In the genomic region with DNA sequence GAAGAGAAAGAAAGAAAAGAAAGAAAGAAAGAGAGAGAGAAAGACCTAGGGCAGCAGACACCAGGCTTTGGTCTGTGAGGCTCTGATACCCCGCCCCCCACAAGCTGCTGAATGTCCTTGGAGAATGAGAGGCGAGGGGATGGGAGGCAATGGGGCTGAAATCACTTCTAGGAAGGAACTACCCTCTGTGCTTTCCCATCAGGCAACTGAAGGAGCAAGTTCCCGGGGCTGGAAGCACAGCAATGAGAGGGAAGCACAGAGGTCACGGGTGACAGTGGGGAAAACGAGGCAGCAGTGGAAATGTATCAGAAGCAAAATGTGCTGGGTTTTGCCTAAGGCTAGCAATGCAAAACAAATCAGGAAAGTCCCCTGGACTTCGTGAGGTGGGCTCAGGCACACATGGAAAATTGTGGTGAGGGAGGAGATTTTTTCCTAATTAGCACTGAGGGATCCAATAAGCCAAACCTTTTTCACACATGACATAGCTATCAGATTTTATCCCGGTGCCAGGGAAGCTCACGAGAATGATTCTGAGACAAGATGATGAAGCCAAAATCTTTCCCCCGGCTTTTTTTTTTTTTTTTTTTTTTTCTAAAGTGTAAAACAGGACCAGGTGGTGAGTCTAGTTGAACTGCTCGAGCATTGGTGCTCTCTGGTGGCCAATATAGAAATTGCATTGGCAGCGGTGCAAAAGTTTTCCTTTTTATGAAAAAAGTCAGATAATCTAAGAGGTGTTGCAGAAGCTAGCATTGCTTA, we compare ENCODE assay signal across 8 cellular contexts. TPM values are rescaled to one million over a fixed set of nuclear protein-coding genes. Genes with fewer than 3 reads are reported as not detected.
DNase-seq lines count a peak whose midpoint lies in the region; ATAC-seq and TF ChIP-seq lines count a peak whose summit lies in the region.

No MANE protein-coding gene starts in this region.

- intact Hi-C loops in heart left ventricle (cut with DNase I) = loop anchor here (1.0 to 10.0 kb wide), 7 partner anchors 67 to 267 kb away; a partner anchor contains a TSS
- intact Hi-C loops in psoas muscle (cut with DNase I) = loop anchor here (1.0 to 10.0 kb wide), 5 partner anchors 77 to 1240 kb away; a partner anchor contains a TSS
- intact Hi-C loops in aorta (cut with DNase I) = loop anchor here (1.0 to 10.0 kb wide), 2 partner anchors 180 to 247 kb away; no protein-coding TSS in a partner anchor

- H3K27ac Mint-ChIP-seq in activated naive CD8-positive, alpha-beta T cell treated with anti-CD3 and anti-CD28 coated beads for 36 hours = peak overlapping the region; percentile 14

- no peaks in the 10 kb centered on the region for H3K27me3 Mint-ChIP-seq in activated naive CD8-positive, alpha-beta T cell treated with anti-CD3 and anti-CD28 coated beads for 36 hours

- H3K9me2 ChIP-seq in Karpas-422 (replicated peaks; ENCODE audit: insufficient read depth, low read length) = no peaks in the 10 kb centered on the region

- no peaks in the 10 kb centered on the region; the same call in 1 of the 2 replicates for H4K20me1 ChIP-seq in DND-41 (ENCODE audit: insufficient read depth, low read length)
- peaks cover 4% of the 10 kb centered on the region; the same call in 1 of the 2 replicates for H4K20me1 ChIP-seq in Karpas-422 (ENCODE audit: insufficient read depth, low read depth, low read length)

- H3K9ac ChIP-seq in DND-41 (ENCODE audit: low read depth, low read length) = no peak overlapping the region
- H3K9ac ChIP-seq in Karpas-422 (ENCODE audit: low read length) = no peak overlapping the region

- H3K36me3 ChIP-seq in DND-41 (ENCODE audit: insufficient read depth, low read length) = no peaks in the 10 kb centered on the region
- no peaks in the 10 kb centered on the region for H3K36me3 ChIP-seq in Karpas-422 (ENCODE audit: insufficient read depth, low read length)
- no peaks in the 10 kb centered on the region for H3K36me3 ChIP-seq in heart left ventricle
- H3K36me3 ChIP-seq in psoas muscle (ENCODE audit: insufficient read depth in 1 of 2, low read depth in 1 of 2) = no peaks in the 10 kb centered on the region
- H3K36me3 ChIP-seq in aorta (ENCODE audit: control insufficient read depth in 1 of 2, insufficient read depth in 2 of 2, low read length in 1 of 2) = no peaks in the 10 kb centered on the region

- H3K4me3 ChIP-seq in DND-41 (ENCODE audit: low read depth in 1 of 2, low read length in 2 of 2) = no peak overlapping the region
- no peak overlapping the region for H3K4me3 ChIP-seq in Karpas-422 (ENCODE audit: low read length)
- no peak overlapping the region for H3K4me3 ChIP-seq in heart left ventricle
- H3K4me3 ChIP-seq in psoas muscle = no peak overlapping the region
- H3K4me3 ChIP-seq in aorta (ENCODE audit: low read length in 2 of 2) = no peak overlapping the region

- H3K9me3 Mint-ChIP-seq in activated naive CD8-positive, alpha-beta T cell treated with anti-CD3 and anti-CD28 coated beads for 36 hours = peaks cover 6% of the 10 kb centered on the region

- ATAC-seq in DND-41 (ENCODE audit: insufficient read depth, low read depth) (peak; percentile 61; the same call in 2 of the 3 replicates), SK-N-SH treated with all-trans-retinoic acid at 6 μM for 48 hours (peak; percentile 78), heart left ventricle (peak in 3 of 4 donors; percentile 48 to 52 (median 50)), psoas muscle (peak; percentile 53 to 79 (median 66)), aorta (ENCODE audit: low FRiP score) (peak; percentile 77)

- H3K9me3 ChIP-seq in DND-41 (ENCODE audit: insufficient read depth, low read length, severe bottlenecking) = no peaks in the 10 kb centered on the region
- peaks cover 5% of the 10 kb centered on the region; the same call in 1 of the 2 replicates for H3K9me3 ChIP-seq in Karpas-422 (ENCODE audit: low read length)
- H3K9me3 ChIP-seq in heart left ventricle = no peaks in the 10 kb centered on the region
- no peaks in the 10 kb centered on the region for H3K9me3 ChIP-seq in psoas muscle
- peaks cover 3% of the 10 kb centered on the region for H3K9me3 ChIP-seq in aorta (ENCODE audit: control insufficient read depth, low read length)

- TF ChIP-seq CTCF in DND-41 (IDR thresholded peaks at IDR 0.05; ENCODE audit: borderline replicate concordance, extremely low read depth, low read length, poor library complexity, severe bottlenecking) (peak; percentile 89), heart left ventricle (IDR thresholded peaks at IDR 0.05) (peak; percentile 81 to 90 (median 84)), psoas muscle (IDR thresholded peaks at IDR 0.05) (peak; percentile 87)

- peaks cover 21% of the 10 kb centered on the region for H3K4me1 Mint-ChIP-seq in activated naive CD8-positive, alpha-beta T cell treated with anti-CD3 and anti-CD28 coated beads for 36 hours

- H3K27ac ChIP-seq in DND-41 (ENCODE audit: low read length) = no peak overlapping the region
- H3K27ac ChIP-seq in Karpas-422 (ENCODE audit: low read length) = no peak overlapping the region
- no peak overlapping the region for H3K27ac ChIP-seq in heart left ventricle
- no peak overlapping the region for H3K27ac ChIP-seq in psoas muscle
- no peak overlapping the region for H3K27ac ChIP-seq in aorta (ENCODE audit: low read depth in 1 of 2, low read length in 2 of 2)

- no peak overlapping the region for H2AFZ ChIP-seq in DND-41 (ENCODE audit: low read depth, low read length)
- no peak overlapping the region for H2AFZ ChIP-seq in Karpas-422 (ENCODE audit: low read length)

- DNase-seq in DND-41 (peak; percentile 78), Karpas-422 (peak; percentile 92), heart left ventricle (peak in 2 of 5 donors; percentile 26 to 39), psoas muscle (peak in 1 of 2 donors; percentile 36), aorta (no peak), cortex of kidney (lab: John Stamatoyannopoulos, UW) (no peak)
- DNase-seq in activated naive CD8-positive, alpha-beta T cell treated with anti-CD3 and anti-CD28 coated beads for 36 hours = peak; percentile 65

- H3K4me1 ChIP-seq in DND-41 (ENCODE audit: insufficient read depth, low read length) = no peaks in the 10 kb centered on the region
- peaks cover 5% of the 10 kb centered on the region; the same call in 1 of the 2 replicates for H3K4me1 ChIP-seq in Karpas-422 (ENCODE audit: low read length)
- H3K4me1 ChIP-seq in heart left ventricle = peaks cover 0 to 27% (median 4%) of the 10 kb centered on the region in 12 donors
- H3K4me1 ChIP-seq in psoas muscle = no peaks in the 10 kb centered on the region
- no peaks in the 10 kb centered on the region for H3K4me1 ChIP-seq in aorta (ENCODE audit: control insufficient read depth in 1 of 2, insufficient read depth in 2 of 2, low read length in 2 of 2)

- TF ChIP-seq POLR2A in heart left ventricle (IDR thresholded peaks at IDR 0.05) = no peak

- H3K79me2 ChIP-seq in DND-41 (ENCODE audit: insufficient read depth, low read length) (no peaks in the 10 kb centered on the region), Karpas-422 (ENCODE audit: low read length) (no peaks in the 10 kb centered on the region)

- peak overlapping the region; percentile 32 for H3K4me3 Mint-ChIP-seq in activated naive CD8-positive, alpha-beta T cell treated with anti-CD3 and anti-CD28 coated beads for 36 hours

- 18 to 25% (median 23%) methylated on average over 11 of the region's 11 CpGs for WGBS in heart left ventricle, 4 donors
- WGBS in psoas muscle, 3 donors = 14 to 20% (median 14%) methylated on average over 11 of the region's 11 CpGs
- WGBS in aorta, 2 donors = 28 to 30% methylated on average over 11 of the region's 11 CpGs

- no peak overlapping the region for H3K4me2 ChIP-seq in DND-41 (ENCODE audit: insufficient read depth, low read length)
- no peak overlapping the region for H3K4me2 ChIP-seq in Karpas-422 (ENCODE audit: low read depth, low read length, poor library complexity, severe bottlenecking)

- peaks cover 7% of the 10 kb centered on the region for H3K36me3 Mint-ChIP-seq in activated naive CD8-positive, alpha-beta T cell treated with anti-CD3 and anti-CD28 coated beads for 36 hours

- peaks cover 7% of the 10 kb centered on the region for H3K27me3 ChIP-seq in DND-41 (ENCODE audit: insufficient read depth, low read length, poor library complexity)
- H3K27me3 ChIP-seq in Karpas-422 (ENCODE audit: low read length) = no peaks in the 10 kb centered on the region
- no peaks in the 10 kb centered on the region for H3K27me3 ChIP-seq in heart left ventricle
- H3K27me3 ChIP-seq in psoas muscle (ENCODE audit: insufficient read depth in 3 of 3, low read length in 2 of 3) = no peaks in the 10 kb centered on the region
- no peaks in the 10 kb centered on the region for H3K27me3 ChIP-seq in aorta (ENCODE audit: control insufficient read depth in 1 of 2, insufficient read depth in 2 of 2, low read length in 1 of 2)

TF ChIP-seq in SK-N-SH treated with all-trans-retinoic acid at 6 μM for 48 hours, 23 proteins besides CTCF, POLR2A, EP300 and RAD21 (continues in another document):
- TF ChIP-seq BACH2 (CRISPR knock-in tag; IDR thresholded peaks at IDR 0.05; ENCODE audit: borderline replicate concordance) = no peak
- TF ChIP-seq, protein P1, sequence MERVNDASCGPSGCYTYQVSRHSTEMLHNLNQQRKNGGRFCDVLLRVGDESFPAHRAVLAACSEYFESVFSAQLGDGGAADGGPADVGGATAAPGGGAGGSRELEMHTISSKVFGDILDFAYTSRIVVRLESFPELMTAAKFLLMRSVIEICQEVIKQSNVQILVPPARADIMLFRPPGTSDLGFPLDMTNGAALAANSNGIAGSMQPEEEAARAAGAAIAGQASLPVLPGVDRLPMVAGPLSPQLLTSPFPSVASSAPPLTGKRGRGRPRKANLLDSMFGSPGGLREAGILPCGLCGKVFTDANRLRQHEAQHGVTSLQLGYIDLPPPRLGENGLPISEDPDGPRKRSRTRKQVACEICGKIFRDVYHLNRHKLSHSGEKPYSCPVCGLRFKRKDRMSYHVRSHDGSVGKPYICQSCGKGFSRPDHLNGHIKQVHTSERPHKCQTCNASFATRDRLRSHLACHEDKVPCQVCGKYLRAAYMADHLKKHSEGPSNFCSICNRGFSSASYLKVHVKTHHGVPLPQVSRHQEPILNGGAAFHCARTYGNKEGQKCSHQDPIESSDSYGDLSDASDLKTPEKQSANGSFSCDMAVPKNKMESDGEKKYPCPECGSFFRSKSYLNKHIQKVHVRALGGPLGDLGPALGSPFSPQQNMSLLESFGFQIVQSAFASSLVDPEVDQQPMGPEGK (CRISPR knock-in tag; IDR thresholded peaks at IDR 0.05; ENCODE audit: borderline replicate concordance) = no peak
- no peak for TF ChIP-seq SNAI2 (CRISPR knock-in tag; IDR thresholded peaks at IDR 0.05)
- no peak for TF ChIP-seq PPARA (CRISPR knock-in tag; IDR thresholded peaks at IDR 0.05; ENCODE audit: borderline replicate concordance)

RNA-seq across cellular contexts. Expression of a gene that starts 16.8 kb away (rescaled TPM):
- 28.7 and 37.9 TPM in 2 replicates for total RNA-seq in Karpas-422 (2014; rRNA removed; shearing (Covaris generic); ENCODE audit: low replicate concordance)
- 10 to 100 TPM; 30.4 to 30.8 TPM for total RNA-seq in activated naive CD8-positive, alpha-beta T cell treated with anti-CD3 and anti-CD28 coated beads for 36 hours
- total RNA-seq in heart left ventricle (10 to 100 TPM; 32.6 to 52.7 (median 42.6) TPM), psoas muscle (10 to 100 TPM; 21.3 to 36.1 (median 23.4) TPM), aorta (10 to 100 TPM; 29.0 to 30.2 TPM)
- polyA plus RNA-seq in heart left ventricle (10 to 100 TPM in 1 of 2 donors, 1 to 10 TPM in 1; 7.5 to 16.5 TPM), psoas muscle (10 to 100 TPM in 2 of 3 donors, 1 to 10 TPM in 1; 7.8 to 23.7 (median 12.5) TPM), aorta (1 to 10 TPM; 5.8 to 9.6 TPM)

Comparison
In these comparisons a context has a peak if more than half of its experiments do, and no peak if none do; other contexts are left out.
1. DNase-seq: peak in DND-41 (single experiment), Karpas-422 (single experiment) and activated naive CD8-positive, alpha-beta T cell treated with anti-CD3 and anti-CD28 coated beads for 36 hours (single experiment); none in aorta (0 of 2) and cortex of kidney (single experiment).
2. Peak in every context shown above with its lines, with median percentiles within 50 percentile points of each other: ATAC-seq and CTCF ChIP-seq.